Comparison of ENCODE assay signal across 15 cellular contexts in genomic region chr5:66849803-66850202, GRCh38.
DNase-seq lines count a peak whose midpoint lies in the region; ATAC-seq lines count a peak whose summit lies in the region.
"Had no signal": no experiment of that assay in that cellular context is flagged by ENCODE, and none has a peak within 500 bp of the region (broad histone marks: within the 10 kb centered on the region; RNA-seq: fewer than 3 reads in every experiment).

No MANE protein-coding gene starts in this region.

- peak; percentile 11 for DNase-seq in NOMO-1 treated with DMSO at 0.1 percent for 48 hours (lab: John Stamatoyannopoulos, UW; ENCODE audit: unreplicated experiment)
- no peak for DNase-seq in NOMO-1 treated with dmso at 0.1 percent for 144 hours (lab: John Stamatoyannopoulos, UW; ENCODE audit: unreplicated experiment)
- DNase-seq in OCI-M1 (lab: John Stamatoyannopoulos, UW), result peak; percentile 65
- DNase-seq in dermis microvascular lymphatic vessel endothelial cell (ENCODE audit: low read depth in 2 of 2), result peak; percentile 60 to 77
- peak; percentile 82 for DNase-seq in renal cortical epithelial cell (ENCODE audit: low read depth)
- no peak for DNase-seq in SW 1271 (lab: John Stamatoyannopoulos, UW)
- DNase-seq in globus pallidus (ENCODE audit: low spot score), result no peak
- DNase-seq: ACHN; activated CD8-positive, alpha-beta T cell treated with anti-CD3 and anti-CD28 coated beads, Interleukin-2, amount 10 ng/mL, durations not matched to agents 7 days and 5 days; DMS153; hypothalamus; mucosa of descending colon; T-helper 9 cell; thyroid gland had no signal

- no peak for ATAC-seq in HG02852 (IDR thresholded peaks at IDR 0.05; ENCODE audit: unreplicated experiment)
- ATAC-seq: activated CD8-positive, alpha-beta T cell treated with anti-CD3 and anti-CD28 coated beads, Interleukin-2, amount 10 ng/mL, durations not matched to agents 7 days and 5 days; mucosa of descending colon had no signal

Comparison
In these comparisons a context has a peak if more than half of its experiments do, and no peak if none do; other contexts are left out.
1. DNase-seq: peak in NOMO-1 treated with DMSO at 0.1 percent for 48 hours (single experiment), OCI-M1 (single experiment), dermis microvascular lymphatic vessel endothelial cell (2 of 2) and renal cortical epithelial cell (single experiment); none in NOMO-1 treated with dmso at 0.1 percent for 144 hours (single experiment), SW 1271 (0 of 2) and globus pallidus (single experiment).